ENCODE assay signal across 7 cellular contexts in the genomic region with DNA sequence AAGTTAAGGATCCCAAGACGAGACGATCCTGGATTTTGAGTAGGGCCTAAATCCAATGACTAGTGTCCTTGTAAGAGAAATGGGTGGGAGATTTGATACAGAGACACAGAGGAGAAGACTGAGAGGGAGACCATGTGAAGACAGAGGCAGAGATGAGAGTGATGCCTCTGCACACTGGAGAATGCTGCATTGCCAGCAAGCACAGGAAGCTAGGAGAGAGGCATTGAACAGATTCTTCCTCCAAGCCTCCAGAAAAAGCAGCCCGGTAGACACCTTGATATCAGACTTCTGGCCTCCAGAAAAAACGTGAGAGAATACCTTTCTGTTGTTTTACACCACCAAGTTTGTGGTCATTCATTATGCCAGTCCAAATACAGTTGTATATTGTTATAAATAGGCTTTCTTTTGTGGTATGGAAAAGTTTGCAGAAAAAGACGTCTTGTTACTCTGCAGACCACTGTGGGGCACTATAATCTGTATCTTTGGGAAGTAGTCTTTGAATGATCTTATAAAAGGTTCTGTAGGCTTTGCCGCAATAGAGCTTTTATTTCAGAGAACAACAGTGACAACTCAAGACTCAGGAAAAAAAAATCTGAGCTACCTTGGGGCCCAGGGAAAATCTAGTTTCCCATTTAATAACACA. TPM values are rescaled to one million over a fixed set of nuclear protein-coding genes. Genes with fewer than 3 reads are reported as not detected.
DNase-seq lines count a peak whose midpoint lies in the region; ATAC-seq and TF ChIP-seq lines count a peak whose summit lies in the region.

No MANE protein-coding gene starts in this region.

- intact Hi-C loops in esophagus squamous epithelium (cut with DNase I): no loop called here

- H3K36me3 Mint-ChIP-seq in osteocyte (ENCODE audit: unreplicated experiment): no peaks in the 10 kb centered on the region

- ATAC-seq in HG02973 (IDR thresholded peaks at IDR 0.05; ENCODE audit: unreplicated experiment): no peak
- ATAC-seq in GM21515 (IDR thresholded peaks at IDR 0.05; ENCODE audit: unreplicated experiment): no peak

- TF ChIP-seq CTCF in GM12874 (IDR thresholded peaks at IDR 0.05; ENCODE audit: insufficient read depth, low read depth, low read length): peak; percentile 24; the same call in 1 of the 2 replicates
- TF ChIP-seq CTCF in osteocyte (IDR thresholded peaks at IDR 0.05): peak; percentile 62
- peak in 2 of 6 experiments; percentile 24 to 34 for TF ChIP-seq CTCF in esophagus squamous epithelium (IDR thresholded peaks at IDR 0.05)

- H3K27me3 ChIP-seq in endocrine pancreas (ENCODE audit: control insufficient read depth, insufficient read depth, low read length) (no peaks in the 10 kb centered on the region), esophagus squamous epithelium (no peaks in the 10 kb centered on the region)

- H3K4me1 Mint-ChIP-seq in osteocyte (ENCODE audit: unreplicated experiment): peaks cover 10% of the 10 kb centered on the region

- DNase-seq in NAMALWA (ENCODE audit: low spot score) (peak; percentile 55), osteocyte (ENCODE audit: extremely low spot score, unreplicated experiment) (no peak), esophagus squamous epithelium (lab: John Stamatoyannopoulos, UW) (no peak)

- no peak overlapping the region for H3K27ac ChIP-seq in esophagus squamous epithelium

- peaks cover 21% of the 10 kb centered on the region for H3K27me3 Mint-ChIP-seq in osteocyte (ENCODE audit: unreplicated experiment)

- TF ChIP-seq POLR2A in esophagus squamous epithelium (IDR thresholded peaks at IDR 0.05): no peak

- WGBS in esophagus squamous epithelium, 2 donors: 33 to 42% methylated on average over 6 of the region's 6 CpGs

- H3K9me3 Mint-ChIP-seq in osteocyte (ENCODE audit: unreplicated experiment): no peaks in the 10 kb centered on the region

- H3K4me1 ChIP-seq in endocrine pancreas (ENCODE audit: control insufficient read depth, insufficient read depth, low read length): no peaks in the 10 kb centered on the region
- H3K4me1 ChIP-seq in esophagus squamous epithelium: peaks cover 4 to 41% (median 6%) of the 10 kb centered on the region in 3 donors

- H3K9ac ChIP-seq in endocrine pancreas (ENCODE audit: control insufficient read depth, insufficient read depth, low read length): no peak overlapping the region

- H3K9me3 ChIP-seq in endocrine pancreas (ENCODE audit: control insufficient read depth, low read length) (no peaks in the 10 kb centered on the region), esophagus squamous epithelium (no peaks in the 10 kb centered on the region)

- no peak overlapping the region for H3K4me3 Mint-ChIP-seq in osteocyte (ENCODE audit: unreplicated experiment)

- no peak overlapping the region for H3K27ac Mint-ChIP-seq in osteocyte (ENCODE audit: unreplicated experiment)

- H3K4me3 ChIP-seq in endocrine pancreas (ENCODE audit: control insufficient read depth, insufficient read depth, low read length) (peak overlapping the region; percentile 51), esophagus squamous epithelium (peak overlapping the region in 1 of 4 donors; percentile 22)

- no peaks in the 10 kb centered on the region for H3K36me3 ChIP-seq in endocrine pancreas (ENCODE audit: control insufficient read depth, insufficient read depth, low read length)
- H3K36me3 ChIP-seq in esophagus squamous epithelium: no peaks in the 10 kb centered on the region

RNA-seq across cellular contexts. Expression of a gene that starts 17.9 kb away (rescaled TPM):
- total RNA-seq in osteocyte (6.8 and 7.1 TPM in 2 replicates), esophagus squamous epithelium (10 to 100 TPM in 3 of 4 donors, 1 to 10 TPM in 1; 4.4 to 18.0 (median 13.0) TPM)
